In genomic region chr5:160233215-160233614, GRCh38 we compare ENCODE assay signal across 1 cellular context.
TF ChIP-seq lines count a peak whose summit lies in the region.

No MANE protein-coding gene starts in this region.

TF ChIP-seq in GM12878, 131 proteins besides CTCF, POLR2A, EP300 and RAD21 (continued from another document):
- TF ChIP-seq RELB (IDR thresholded peaks at IDR 0.05; ENCODE audit: low read depth): peak; percentile 61; the same call in 1 of the 2 replicates
- TF ChIP-seq ZNF24 (IDR thresholded peaks at IDR 0.05): peak; percentile 58; the same call in 1 of the 2 replicates
